31 cellular contexts compared by ENCODE assay signal in genomic region chr9:130630091-130630450, GRCh38. TPM values are rescaled to one million over a fixed set of nuclear protein-coding genes. Genes with fewer than 3 reads are reported as not detected.
"Had no signal": no experiment of that assay in that cellular context is flagged by ENCODE, and none has a peak within 500 bp of the region (broad histone marks: within the 10 kb centered on the region; RNA-seq: fewer than 3 reads in every experiment).

No MANE protein-coding gene starts in this region.

- H3K4me2 ChIP-seq: smooth muscle cell had no signal

- H3K4me1 ChIP-seq: breast epithelium, foreskin keratinocyte, prostate gland, stomach, thyroid gland, upper lobe of left lung had no signal

- H3K9me3 ChIP-seq: breast epithelium, esophagus muscularis mucosa, heart right ventricle, ovary, prostate gland, stomach, thyroid gland, upper lobe of left lung had no signal

- H3K4me3 ChIP-seq: breast epithelium, esophagus muscularis mucosa, heart right ventricle, ovary, prostate gland, smooth muscle cell, stomach, thyroid gland, upper lobe of left lung had no signal

- ATAC-seq: foreskin keratinocyte; left colon; naive thymus-derived CD4-positive, alpha-beta T cell; stimulated activated naive B cell treated with anti-CD40 and anti-IgM and Interleukin-4, amounts not matched to agents 10 μg/mL and 1 μg/mL and 100 μg/mL, for 72 hours had no signal

- DNase-seq: activated CD4-positive, alpha-beta memory T cell treated with anti-CD3 and anti-CD28 coated beads for 36 hours; activated CD4-positive, alpha-beta T cell treated with anti-CD3 and anti-CD28 coated beads, Interleukin-2, amount 10 ng/mL, durations not matched to agents 24 days and 14 days; activated CD4-positive, CD25-positive, alpha-beta regulatory T cell treated with anti-CD3 and anti-CD28 coated beads, Interleukin-2, amount 50 U/mL, for 72 hours; activated CD8-positive, alpha-beta memory T cell treated with anti-CD3 and anti-CD28 coated beads, Interleukin-2, amount 50 U/mL, for 4 hours; activated gamma-delta T cell treated with Interleukin-2 at 50 U/mL for 16 hours; activated T-cell treated with anti-CD3 and anti-CD28 coated beads, Interleukin-2, amount 50 U/mL, for 1 hour; foreskin keratinocyte; islet precursor cell; left colon; naive thymus-derived CD4-positive, alpha-beta T cell; ovary; stimulated activated CD4-positive, alpha-beta T cell treated with anti-CD3 and anti-CD28 coated beads, Interleukin-15, amount 100 ng/mL, for 24 hours; stimulated activated CD4-positive, alpha-beta T cell treated with anti-CD3 and anti-CD28 coated beads, Interleukin-2, amount 100 ng/mL, for 24 hours; stimulated activated naive B cell treated with anti-CD40 and anti-IgM and Interleukin-4, amounts not matched to agents 10 μg/mL and 1 μg/mL and 100 μg/mL, for 72 hours; stomach; T-helper 9 cell; thyroid gland; upper lobe of left lung; WERI-Rb-1 had no signal

- H3K9me3 Mint-ChIP-seq: activated CD4-positive, alpha-beta memory T cell treated with anti-CD3 and anti-CD28 coated beads for 36 hours; activated CD4-positive, alpha-beta T cell treated with anti-CD3 and anti-CD28 coated beads, Interleukin-2, amount 10 ng/mL, durations not matched to agents 24 days and 14 days; activated naive CD4-positive, alpha-beta T cell treated with anti-CD3 and anti-CD28 coated beads, Interleukin-2, amount 50 U/mL, for 24 hours; activated T-helper 1 cell treated with anti-CD3 and anti-CD28 coated beads, Interleukin-12 subunit alpha, Interleukin-12 subunit beta, Interleukin-2, Interleukin-4 antibody, amounts not matched to agents 30 ng/mL and 10 ng/mL and 1 ng/mL, durations not matched to agents 14 hours and 24 hours and 36 hours; central memory CD8-positive, alpha-beta T cell; dendritic cell treated with granulocyte-macrophage colony-stimulating factor and Interleukin-4, amounts not matched to agents 40 ng/mL and 50 ng/mL, for 4 days; stimulated activated naive B cell treated with anti-CD40 and anti-IgM and Interleukin-4, amounts not matched to agents 10 μg/mL and 1 μg/mL and 100 μg/mL, for 72 hours; T-helper 1 cell treated with Interleukin-12 subunit alpha and Interleukin-12 subunit beta and Interleukin-4 antibody, amounts not matched to agents 30 μg/mL and 1 μg/mL, for 36 hours had no signal

- H3K27ac ChIP-seq: breast epithelium, esophagus muscularis mucosa, foreskin keratinocyte, ovary, prostate gland, stomach, thyroid gland, upper lobe of left lung, WERI-Rb-1 had no signal

- H3K27me3 Mint-ChIP-seq: activated CD4-positive, alpha-beta memory T cell treated with anti-CD3 and anti-CD28 coated beads for 36 hours; activated CD4-positive, alpha-beta T cell treated with anti-CD3 and anti-CD28 coated beads, Interleukin-2, amount 10 ng/mL, durations not matched to agents 24 days and 14 days; activated naive CD4-positive, alpha-beta T cell treated with anti-CD3 and anti-CD28 coated beads, Interleukin-2, amount 50 U/mL, for 24 hours; central memory CD8-positive, alpha-beta T cell; dendritic cell treated with granulocyte-macrophage colony-stimulating factor and Interleukin-4, amounts not matched to agents 40 ng/mL and 50 ng/mL, for 4 days; naive thymus-derived CD4-positive, alpha-beta T cell; stimulated activated naive B cell treated with anti-CD40 and anti-IgM and Interleukin-4, amounts not matched to agents 10 μg/mL and 1 μg/mL and 100 μg/mL, for 72 hours had no signal

- H3K27me3 ChIP-seq: breast epithelium, esophagus muscularis mucosa, foreskin keratinocyte, heart right ventricle, ovary, stomach, thyroid gland, upper lobe of left lung had no signal

- H3K36me3 ChIP-seq: ovary had no signal

- H3K4me3 Mint-ChIP-seq: activated CD4-positive, alpha-beta memory T cell treated with anti-CD3 and anti-CD28 coated beads for 36 hours; activated CD4-positive, alpha-beta T cell treated with anti-CD3 and anti-CD28 coated beads, Interleukin-2, amount 10 ng/mL, durations not matched to agents 24 days and 14 days; activated naive CD4-positive, alpha-beta T cell treated with anti-CD3 and anti-CD28 coated beads, Interleukin-2, amount 50 U/mL, for 24 hours; activated T-helper 1 cell treated with anti-CD3 and anti-CD28 coated beads, Interleukin-12 subunit alpha, Interleukin-12 subunit beta, Interleukin-2, Interleukin-4 antibody, amounts not matched to agents 30 ng/mL and 10 ng/mL and 1 ng/mL, durations not matched to agents 14 hours and 24 hours and 36 hours; central memory CD8-positive, alpha-beta T cell; dendritic cell treated with granulocyte-macrophage colony-stimulating factor and Interleukin-4, amounts not matched to agents 40 ng/mL and 50 ng/mL, for 4 days; naive thymus-derived CD4-positive, alpha-beta T cell; stimulated activated naive B cell treated with anti-CD40 and anti-IgM and Interleukin-4, amounts not matched to agents 10 μg/mL and 1 μg/mL and 100 μg/mL, for 72 hours; T-helper 1 cell treated with Interleukin-12 subunit alpha and Interleukin-12 subunit beta and Interleukin-4 antibody, amounts not matched to agents 30 μg/mL and 1 μg/mL, for 36 hours had no signal

- H3K4me1 Mint-ChIP-seq: activated CD4-positive, alpha-beta T cell treated with anti-CD3 and anti-CD28 coated beads, Interleukin-2, amount 10 ng/mL, durations not matched to agents 24 days and 14 days; activated naive CD4-positive, alpha-beta T cell treated with anti-CD3 and anti-CD28 coated beads, Interleukin-2, amount 50 U/mL, for 24 hours; central memory CD8-positive, alpha-beta T cell; naive thymus-derived CD4-positive, alpha-beta T cell; stimulated activated naive B cell treated with anti-CD40 and anti-IgM and Interleukin-4, amounts not matched to agents 10 μg/mL and 1 μg/mL and 100 μg/mL, for 72 hours had no signal

- H3K27ac Mint-ChIP-seq: activated CD4-positive, alpha-beta memory T cell treated with anti-CD3 and anti-CD28 coated beads for 36 hours; activated CD4-positive, alpha-beta T cell treated with anti-CD3 and anti-CD28 coated beads, Interleukin-2, amount 10 ng/mL, durations not matched to agents 24 days and 14 days; activated naive CD4-positive, alpha-beta T cell treated with anti-CD3 and anti-CD28 coated beads, Interleukin-2, amount 50 U/mL, for 24 hours; activated T-helper 1 cell treated with anti-CD3 and anti-CD28 coated beads, Interleukin-12 subunit alpha, Interleukin-12 subunit beta, Interleukin-2, Interleukin-4 antibody, amounts not matched to agents 30 ng/mL and 10 ng/mL and 1 ng/mL, durations not matched to agents 14 hours and 24 hours and 36 hours; dendritic cell treated with granulocyte-macrophage colony-stimulating factor and Interleukin-4, amounts not matched to agents 40 ng/mL and 50 ng/mL, for 4 days; naive thymus-derived CD4-positive, alpha-beta T cell; T-helper 1 cell treated with Interleukin-12 subunit alpha and Interleukin-12 subunit beta and Interleukin-4 antibody, amounts not matched to agents 30 μg/mL and 1 μg/mL, for 36 hours had no signal

RNA-seq across cellular contexts. Expression of gene PRDM12, which starts 34.3 kb away (rescaled TPM):
- total RNA-seq: breast epithelium; esophagus muscularis mucosa; foreskin keratinocyte; glomerular endothelial cell; heart right ventricle; left colon; liver; naive thymus-derived CD4-positive, alpha-beta T cell; ovary; prostate gland; smooth muscle cell; stomach; thyroid gland had no signal
- polyA plus RNA-seq: foreskin keratinocyte, ovary, smooth muscle cell had no signal
